8 cellular contexts compared by ENCODE assay signal in genomic region chr3:152474585-152474984, GRCh38.
DNase-seq lines count a peak whose midpoint lies in the region; ATAC-seq and TF ChIP-seq lines count a peak whose summit lies in the region.

No MANE protein-coding gene starts in this region.

- DNase-seq in GF-D8 (lab: John Stamatoyannopoulos, UW) (peak; percentile 15), HuH-7 (ENCODE audit: low spot score) (peak; percentile 10), SW480 (ENCODE audit: low spot score) (peak; percentile 50), heart left ventricle (peak in 1 of 5 donors; percentile 24), stromal cell of bone marrow (ENCODE audit: low read depth) (peak; percentile 46), DMS79 treated with DMSO at 0.1 percent for 48 hours (lab: John Stamatoyannopoulos, UW) (no peak)
- DNase-seq in stimulated activated CD4-positive, alpha-beta T cell treated with anti-CD3 and anti-CD28 coated beads, Interleukin-12 subunit alpha, Interleukin-12 subunit beta, amount 100 ng/mL, for 4 hours, result no peak

- intact Hi-C loops in heart left ventricle (cut with DNase I), result loop anchor here in 9 of 10 donors (2.0 to 10.0 kb wide), 8 partner anchors 48 to 402 kb away; no protein-coding TSS in a partner anchor

- H3K9me3 ChIP-seq in heart left ventricle, result peaks cover 0 to 15% (median 5%) of the 10 kb centered on the region in 12 donors

- H3K4me3 ChIP-seq in heart left ventricle, result no peak overlapping the region

- peaks cover 0 to 10% (median 0%) of the 10 kb centered on the region in 12 donors for H3K4me1 ChIP-seq in heart left ventricle

- WGBS in heart left ventricle, 4 donors, result 81 to 89% (median 84%) methylated on average over 2 of the region's 2 CpGs

- ATAC-seq in GM21381 (IDR thresholded peaks at IDR 0.05; ENCODE audit: unreplicated experiment) (peak; percentile 63), heart left ventricle (peak in 2 of 4 donors; percentile 44 to 70)

- TF ChIP-seq POLR2A in heart left ventricle (IDR thresholded peaks at IDR 0.05), result no peak

- H3K27ac ChIP-seq in heart left ventricle, result no peak overlapping the region

- no peaks in the 10 kb centered on the region for H3K36me3 ChIP-seq in heart left ventricle

- H3K27me3 ChIP-seq in heart left ventricle, result no peaks in the 10 kb centered on the region

- peak; percentile 38 to 69 (median 56) for TF ChIP-seq CTCF in heart left ventricle (IDR thresholded peaks at IDR 0.05)

Comparison
In these comparisons a context has a peak if more than half of its experiments do, and no peak if none do; other contexts are left out.
1. DNase-seq: peak in GF-D8 (single experiment), HuH-7 (single experiment), SW480 (single experiment) and stromal cell of bone marrow (single experiment); none in DMS79 treated with DMSO at 0.1 percent for 48 hours (single experiment) and stimulated activated CD4-positive, alpha-beta T cell treated with anti-CD3 and anti-CD28 coated beads, Interleukin-12 subunit alpha, Interleukin-12 subunit beta, amount 100 ng/mL, for 4 hours (single experiment).